Comparison of ENCODE assay signal across 34 cellular contexts in the genomic region with DNA sequence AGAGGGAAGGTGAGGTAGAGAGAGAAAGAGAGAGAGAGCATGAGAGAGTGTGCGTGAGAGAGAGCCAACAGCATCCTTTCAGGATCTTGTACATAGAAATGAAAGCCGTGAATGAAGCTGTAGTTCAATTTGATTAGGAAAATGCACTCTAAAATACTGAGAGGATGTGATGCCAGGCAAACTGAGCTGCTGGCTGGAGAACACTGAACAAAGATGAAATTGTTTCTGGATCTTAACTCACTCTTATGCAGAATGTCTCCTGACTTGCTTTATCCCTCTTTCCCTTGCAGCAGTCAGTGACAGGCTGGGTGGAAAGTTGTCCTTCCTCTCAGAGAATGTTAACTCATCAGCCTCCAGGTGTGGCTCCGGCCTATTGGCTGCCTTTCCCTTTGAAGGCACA. TPM values are rescaled to one million over a fixed set of nuclear protein-coding genes. Genes with fewer than 3 reads are reported as not detected.
"Had no signal": no experiment of that assay in that cellular context is flagged by ENCODE, and none has a peak within 500 bp of the region (broad histone marks: within the 10 kb centered on the region; RNA-seq: fewer than 3 reads in every experiment).

No MANE protein-coding gene starts in this region.

- H3K4me3 Mint-ChIP-seq: activated B cell treated with CpG ODN at 0.5 μM for 24 hours; activated CD4-positive, alpha-beta memory T cell treated with anti-CD3 and anti-CD28 coated beads for 36 hours; activated CD8-positive, alpha-beta memory T cell treated with anti-CD3 and anti-CD28 coated beads, Interleukin-2, amount 10 ng/mL, durations not matched to agents 7 days and 5 days; activated CD8-positive, alpha-beta T cell treated with anti-CD3 and anti-CD28 coated beads, Interleukin-2, amount 10 ng/mL, durations not matched to agents 7 days and 5 days; activated naive CD4-positive, alpha-beta T cell treated with anti-CD3 and anti-CD28 coated beads, Interleukin-2, amount 10 ng/mL, durations not matched to agents 7 days and 5 days; activated naive CD8-positive, alpha-beta T cell treated with anti-CD3 and anti-CD28 coated beads, Interleukin-2, amount 10 ng/mL, durations not matched to agents 7 days and 5 days; activated T-cell treated with anti-CD3 and anti-CD28 coated beads, Interleukin-2, amount 50 U/mL, for 24 hours; activated T-cell treated with anti-CD3 and anti-CD28 coated beads, Interleukin-2, amount 50 U/mL, for 72 hours; endodermal cell; T-helper 17 cell; T-helper 2 cell treated with Interferon-gamma antibody and Interleukin-4, amounts not matched to agents 5 μg/mL and 100 μg/mL, for 36 hours had no signal

- DNase-seq: activated B cell treated with CpG ODN at 0.5 μM for 24 hours; activated CD4-positive, alpha-beta memory T cell treated with anti-CD3 and anti-CD28 coated beads for 36 hours; activated CD4-positive, alpha-beta T cell treated with anti-CD3 and anti-CD28 coated beads for 48 hours; activated CD4-positive, alpha-beta T cell treated with anti-CD3 and anti-CD28 coated beads, Interleukin-2, amount 50 U/mL, for 1 hour; activated CD8-positive, alpha-beta memory T cell treated with anti-CD3 and anti-CD28 coated beads, Interleukin-2, amount 10 ng/mL, durations not matched to agents 7 days and 5 days; activated CD8-positive, alpha-beta memory T cell treated with anti-CD3 and anti-CD28 coated beads, Interleukin-2, amount 50 U/mL, for 4 hours; activated CD8-positive, alpha-beta T cell treated with anti-CD3 and anti-CD28 coated beads, Interleukin-2, amount 10 ng/mL, durations not matched to agents 7 days and 5 days; activated gamma-delta T cell; activated naive CD4-positive, alpha-beta T cell; activated naive CD4-positive, alpha-beta T cell treated with anti-CD3 and anti-CD28 coated beads, Interleukin-2, amount 10 ng/mL, durations not matched to agents 7 days and 5 days; activated naive CD8-positive, alpha-beta T cell treated with anti-CD3 and anti-CD28 coated beads, Interleukin-2, amount 10 ng/mL, durations not matched to agents 7 days and 5 days; activated T-cell treated with anti-CD3 and anti-CD28 coated beads for 4 hours; activated T-cell treated with anti-CD3 and anti-CD28 coated beads, Interleukin-2, amount 50 U/mL, for 24 hours; activated T-cell treated with anti-CD3 and anti-CD28 coated beads, Interleukin-2, amount 50 U/mL, for 72 hours; anterior cingulate cortex; brain microvascular endothelial cell; central memory CD4-positive, alpha-beta T cell; cerebellar nuclear complex; colonic mucosa; effector memory CD4-positive, alpha-beta T cell; erythroblast; foreskin keratinocyte; heart right ventricle; T-helper 1 cell; T-helper 17 cell; T1000; WERI-Rb-1 had no signal

- ATAC-seq: activated CD4-positive, CD25-positive, alpha-beta regulatory T cell treated with anti-CD3 and anti-CD28 coated beads, Interleukin-2, amount 50 U/mL, for 24 hours; activated CD8-positive, alpha-beta memory T cell treated with anti-CD3 and anti-CD28 coated beads, Interleukin-2, amount 10 ng/mL, durations not matched to agents 7 days and 5 days; activated CD8-positive, alpha-beta T cell treated with anti-CD3 and anti-CD28 coated beads, Interleukin-2, amount 10 ng/mL, durations not matched to agents 7 days and 5 days; activated naive CD4-positive, alpha-beta T cell treated with anti-CD3 and anti-CD28 coated beads, Interleukin-2, amount 50 U/mL, for 72 hours; activated T-cell treated with anti-CD3 and anti-CD28 coated beads, Interleukin-2, amount 50 U/mL, for 72 hours; foreskin keratinocyte; gastroesophageal sphincter; heart right ventricle; T-helper 17 cell had no signal

- H3K4me1 Mint-ChIP-seq: activated B cell treated with CpG ODN at 0.5 μM for 24 hours; activated CD8-positive, alpha-beta memory T cell treated with anti-CD3 and anti-CD28 coated beads, Interleukin-2, amount 10 ng/mL, durations not matched to agents 7 days and 5 days; activated naive CD4-positive, alpha-beta T cell treated with anti-CD3 and anti-CD28 coated beads, Interleukin-2, amount 10 ng/mL, durations not matched to agents 7 days and 5 days; activated naive CD8-positive, alpha-beta T cell treated with anti-CD3 and anti-CD28 coated beads, Interleukin-2, amount 10 ng/mL, durations not matched to agents 7 days and 5 days; endodermal cell; T-helper 17 cell had no signal

- H3K27me3 Mint-ChIP-seq: activated CD4-positive, alpha-beta memory T cell treated with anti-CD3 and anti-CD28 coated beads for 36 hours; activated CD8-positive, alpha-beta memory T cell treated with anti-CD3 and anti-CD28 coated beads, Interleukin-2, amount 10 ng/mL, durations not matched to agents 7 days and 5 days; activated naive CD4-positive, alpha-beta T cell treated with anti-CD3 and anti-CD28 coated beads, Interleukin-2, amount 10 ng/mL, durations not matched to agents 7 days and 5 days; activated naive CD8-positive, alpha-beta T cell treated with anti-CD3 and anti-CD28 coated beads, Interleukin-2, amount 10 ng/mL, durations not matched to agents 7 days and 5 days; activated T-cell treated with anti-CD3 and anti-CD28 coated beads, Interleukin-2, amount 50 U/mL, for 24 hours; T-helper 17 cell had no signal

- FAIRE-seq: astrocyte had no signal

- H3K9me3 Mint-ChIP-seq: activated B cell treated with CpG ODN at 0.5 μM for 24 hours; activated CD4-positive, alpha-beta memory T cell treated with anti-CD3 and anti-CD28 coated beads for 36 hours; activated naive CD8-positive, alpha-beta T cell treated with anti-CD3 and anti-CD28 coated beads, Interleukin-2, amount 10 ng/mL, durations not matched to agents 7 days and 5 days; activated T-cell treated with anti-CD3 and anti-CD28 coated beads, Interleukin-2, amount 50 U/mL, for 24 hours; endodermal cell; T-helper 2 cell treated with Interferon-gamma antibody and Interleukin-4, amounts not matched to agents 5 μg/mL and 100 μg/mL, for 36 hours had no signal

- H3K36me3 Mint-ChIP-seq: activated CD4-positive, alpha-beta memory T cell treated with anti-CD3 and anti-CD28 coated beads for 36 hours; activated CD8-positive, alpha-beta memory T cell treated with anti-CD3 and anti-CD28 coated beads, Interleukin-2, amount 10 ng/mL, durations not matched to agents 7 days and 5 days; activated naive CD4-positive, alpha-beta T cell treated with anti-CD3 and anti-CD28 coated beads, Interleukin-2, amount 10 ng/mL, durations not matched to agents 7 days and 5 days; activated naive CD4-positive, alpha-beta T cell treated with anti-CD3 and anti-CD28 coated beads, Interleukin-2, amount 50 U/mL, for 72 hours; activated naive CD8-positive, alpha-beta T cell treated with anti-CD3 and anti-CD28 coated beads, Interleukin-2, amount 10 ng/mL, durations not matched to agents 7 days and 5 days had no signal

- H3K27ac Mint-ChIP-seq: activated B cell treated with CpG ODN at 0.5 μM for 24 hours; activated CD4-positive, alpha-beta memory T cell treated with anti-CD3 and anti-CD28 coated beads for 36 hours; activated CD8-positive, alpha-beta memory T cell treated with anti-CD3 and anti-CD28 coated beads, Interleukin-2, amount 10 ng/mL, durations not matched to agents 7 days and 5 days; activated CD8-positive, alpha-beta T cell treated with anti-CD3 and anti-CD28 coated beads, Interleukin-2, amount 10 ng/mL, durations not matched to agents 7 days and 5 days; activated naive CD4-positive, alpha-beta T cell treated with anti-CD3 and anti-CD28 coated beads, Interleukin-2, amount 10 ng/mL, durations not matched to agents 7 days and 5 days; activated naive CD4-positive, alpha-beta T cell treated with anti-CD3 and anti-CD28 coated beads, Interleukin-2, amount 50 U/mL, for 72 hours; activated naive CD8-positive, alpha-beta T cell treated with anti-CD3 and anti-CD28 coated beads, Interleukin-2, amount 10 ng/mL, durations not matched to agents 7 days and 5 days; activated T-cell treated with anti-CD3 and anti-CD28 coated beads, Interleukin-2, amount 50 U/mL, for 24 hours; activated T-cell treated with anti-CD3 and anti-CD28 coated beads, Interleukin-2, amount 50 U/mL, for 72 hours; endodermal cell; T-helper 17 cell; T-helper 2 cell treated with Interferon-gamma antibody and Interleukin-4, amounts not matched to agents 5 μg/mL and 100 μg/mL, for 36 hours had no signal

RNA-seq across cellular contexts. Expression of gene LYPD1, which starts 10.7 kb away (rescaled TPM):
- total RNA-seq: activated B cell treated with CpG ODN at 0.5 μM for 24 hours; activated CD4-positive, alpha-beta memory T cell treated with anti-CD3 and anti-CD28 coated beads for 36 hours; activated CD8-positive, alpha-beta memory T cell treated with anti-CD3 and anti-CD28 coated beads for 36 hours; activated CD8-positive, alpha-beta memory T cell treated with anti-CD3 and anti-CD28 coated beads, Interleukin-2, amount 10 ng/mL, durations not matched to agents 7 days and 5 days; activated CD8-positive, alpha-beta T cell treated with anti-CD3 and anti-CD28 coated beads, Interleukin-2, amount 10 ng/mL, durations not matched to agents 7 days and 5 days; activated naive CD4-positive, alpha-beta T cell treated with anti-CD3 and anti-CD28 coated beads, Interleukin-2, amount 50 U/mL, for 72 hours; activated naive CD8-positive, alpha-beta T cell treated with anti-CD3 and anti-CD28 coated beads, Interleukin-2, amount 10 ng/mL, durations not matched to agents 7 days and 5 days; activated T-cell treated with anti-CD3 and anti-CD28 coated beads, Interleukin-2, amount 50 U/mL, for 72 hours; foreskin keratinocyte; T-helper 17 cell had no signal
